Comparison of ENCODE assay signal across 27 cellular contexts in genomic region chr14:88499225-88499624, GRCh38. TPM values are rescaled to one million over a fixed set of nuclear protein-coding genes. Genes with fewer than 3 reads are reported as not detected.
"Had no signal": no experiment of that assay in that cellular context is flagged by ENCODE, and none has a peak within 500 bp of the region (broad histone marks: within the 10 kb centered on the region; RNA-seq: fewer than 3 reads in every experiment).

No MANE protein-coding gene starts in this region.

- H3K27ac ChIP-seq: heart left ventricle, left ventricle myocardium inferior, pancreas, prostate gland, skin epidermis, stomach, thyroid gland, transverse colon, vagina had no signal

- H3K9me3 Mint-ChIP-seq: immature natural killer cell; naive B cell; natural killer cell; stimulated activated naive B cell treated with anti-CD40 and anti-IgM and Interleukin-4, amounts not matched to agents 10 μg/mL and 1 μg/mL and 100 μg/mL, for 72 hours had no signal

- H3K9me3 ChIP-seq: heart left ventricle, left ventricle myocardium inferior, pancreas, prostate gland, stomach, testis, thyroid gland, transverse colon, vagina had no signal

- DNase-seq: heart left ventricle; hypothalamus; immature natural killer cell; kidney; left colon; left ventricle myocardium inferior; naive B cell; natural killer cell; nucleus accumbens; pancreas; posterior cingulate gyrus; retina; right cardiac atrium; stimulated activated CD4-positive, alpha-beta T cell treated with anti-CD3 and anti-CD28 coated beads, Interleukin-12 subunit alpha, Interleukin-12 subunit beta, amount 100 ng/mL, for 4 hours; stimulated activated CD4-positive, alpha-beta T cell treated with anti-CD3 and anti-CD28 coated beads, Interleukin-15, amount 100 ng/mL, for 24 hours; stimulated activated CD4-positive, alpha-beta T cell treated with anti-CD3 and anti-CD28 coated beads, Interleukin-2, amount 100 ng/mL, for 24 hours; stimulated activated CD4-positive, alpha-beta T cell treated with anti-CD3 and anti-CD28 coated beads, Interleukin-4, amount 100 ng/mL, for 1 hour; stimulated activated naive B cell treated with anti-CD40 and anti-IgM and Interleukin-4, amounts not matched to agents 10 μg/mL and 1 μg/mL and 100 μg/mL, for 72 hours; stimulated activated naive CD8-positive, alpha-beta T cell treated with anti-CD3 and anti-CD28 coated beads, Interleukin-15, Interleukin-2, amounts not matched to agents 100 U/mL and 50 U/mL, for 24 hours; stomach; testis; thyroid gland; transverse colon had no signal

- H3K4me1 Mint-ChIP-seq: immature natural killer cell; naive B cell; natural killer cell; stimulated activated naive B cell treated with anti-CD40 and anti-IgM and Interleukin-4, amounts not matched to agents 10 μg/mL and 1 μg/mL and 100 μg/mL, for 72 hours had no signal

- H3K4me3 ChIP-seq: heart left ventricle, left ventricle myocardium inferior, lung, pancreas, prostate gland, skin epidermis, stomach, testis, thyroid gland, transverse colon, vagina had no signal

- H3K27ac Mint-ChIP-seq: immature natural killer cell; natural killer cell; stimulated activated naive B cell treated with anti-CD40 and anti-IgM and Interleukin-4, amounts not matched to agents 10 μg/mL and 1 μg/mL and 100 μg/mL, for 72 hours had no signal

- H3K36me3 Mint-ChIP-seq: immature natural killer cell; naive B cell; natural killer cell; stimulated activated naive B cell treated with anti-CD40 and anti-IgM and Interleukin-4, amounts not matched to agents 10 μg/mL and 1 μg/mL and 100 μg/mL, for 72 hours had no signal

- H3K27me3 ChIP-seq: heart left ventricle, pancreas, stomach, testis, thyroid gland, transverse colon, vagina had no signal

- H3K4me1 ChIP-seq: pancreas, prostate gland, stomach, testis, thyroid gland, vagina had no signal

- H3K4me3 Mint-ChIP-seq: immature natural killer cell; naive B cell; natural killer cell; stimulated activated naive B cell treated with anti-CD40 and anti-IgM and Interleukin-4, amounts not matched to agents 10 μg/mL and 1 μg/mL and 100 μg/mL, for 72 hours had no signal

RNA-seq across cellular contexts. Expression of gene PTPN21, which starts 55.6 kb away (rescaled TPM):
- polyA plus RNA-seq: immature natural killer cell had no signal
